ENCODE assay signal across 12 cellular contexts in genomic region chr3:144085964-144086363, GRCh38.
DNase-seq lines count a peak whose midpoint lies in the region; TF ChIP-seq lines count a peak whose summit lies in the region.
"Had no signal": no experiment of that assay in that cellular context is flagged by ENCODE, and none has a peak within 500 bp of the region (broad histone marks: within the 10 kb centered on the region; RNA-seq: fewer than 3 reads in every experiment).

No MANE protein-coding gene starts in this region.

- H3K4me3 Mint-ChIP-seq in MCF 10A (ENCODE audit: unreplicated experiment) (no peak overlapping the region), chondrocyte (ENCODE audit: unreplicated experiment) (no peak overlapping the region)

- TF ChIP-seq CTCF in MCF 10A (IDR thresholded peaks at IDR 0.05; ENCODE audit: unreplicated experiment) (no peak), breast epithelium (IDR thresholded peaks at IDR 0.05) (no peak), cardiac fibroblast (IDR thresholded peaks at IDR 0.05; ENCODE audit: low read depth, low read length) (no peak), chondrocyte (IDR thresholded peaks at IDR 0.05) (no peak)

- H3K27ac ChIP-seq in breast epithelium, result no peak overlapping the region
- H3K27ac ChIP-seq: thoracic aorta had no signal

- H3K36me3 Mint-ChIP-seq in MCF 10A (ENCODE audit: insufficient read depth, unreplicated experiment), result no peaks in the 10 kb centered on the region
- H3K36me3 Mint-ChIP-seq in chondrocyte (ENCODE audit: low read depth), result no peaks in the 10 kb centered on the region

- H3K4me1 Mint-ChIP-seq in MCF 10A (ENCODE audit: insufficient read depth, unreplicated experiment) (peaks cover 5% of the 10 kb centered on the region), chondrocyte (ENCODE audit: low read depth) (peaks cover 7% of the 10 kb centered on the region)

- intact Hi-C loops in MCF 10A (cut with micrococcal nuclease), result no loop called here
- intact Hi-C loops in breast epithelium (cut with DNase I; ENCODE audit: low total_unique reads), result no loop called here

- H3K4me3 ChIP-seq in breast epithelium (no peak overlapping the region), cardiac fibroblast (replicated peaks in 1 of 2; ENCODE audit: low read depth in 2 of 2, low read length in 2 of 2) (no peak overlapping the region)
- H3K4me3 ChIP-seq: thoracic aorta had no signal

- H3K27me3 ChIP-seq in breast epithelium, result no peaks in the 10 kb centered on the region

- DNase-seq in MCF 10A (ENCODE audit: unreplicated experiment) (peak; percentile 83), breast epithelium (ENCODE audit: low spot score in 2 of 2) (no peak), NCI-H69 (lab: John Stamatoyannopoulos, UW) (peak; percentile 86), cardiac fibroblast (ENCODE audit: low read depth in 2 of 2) (peak; percentile 69 to 92), ureter (ENCODE audit: low spot score) (peak; percentile 50), activated gamma-delta T cell treated with Interleukin-2 at 50 U/mL for 16 hours (no peak), chondrocyte (ENCODE audit: low spot score) (no peak)
- DNase-seq in activated CD4-positive, alpha-beta T cell treated with anti-CD3 and anti-CD28 coated beads for 1 hour, result no peak
- DNase-seq: caudate nucleus; NCI-H2081 treated with DMSO at 0.1 percent for 48 hours; stimulated activated CD4-positive, alpha-beta T cell treated with anti-CD3 and anti-CD28 coated beads, Interleukin-4, amount 100 ng/mL, for 4 hours had no signal

- H3K27ac Mint-ChIP-seq in MCF 10A (ENCODE audit: low read depth, unreplicated experiment) (no peak overlapping the region), chondrocyte (ENCODE audit: unreplicated experiment) (no peak overlapping the region)

- H3K9me3 Mint-ChIP-seq in MCF 10A (ENCODE audit: unreplicated experiment), result no peaks in the 10 kb centered on the region
- no peaks in the 10 kb centered on the region for H3K9me3 Mint-ChIP-seq in chondrocyte (ENCODE audit: low read depth)

- no peaks in the 10 kb centered on the region for H3K9me3 ChIP-seq in breast epithelium
- H3K9me3 ChIP-seq: thoracic aorta had no signal

- no peaks in the 10 kb centered on the region for H3K27me3 Mint-ChIP-seq in MCF 10A (ENCODE audit: insufficient read depth, unreplicated experiment)
- no peaks in the 10 kb centered on the region for H3K27me3 Mint-ChIP-seq in chondrocyte (ENCODE audit: low read depth)

- CTCF ChIA-PET in MCF 10A (lab: Yijun Ruan, JAX), result no interaction called here

- POLR2A ChIA-PET in MCF 10A (lab: Yijun Ruan, JAX), result interaction anchor here (1.5 kb wide), 1 partner anchor 115 kb away, joined by 3 read pairs; the partner anchor contains the start of gene DIPK2A

- no TSS peak for BruUV-seq in MCF 10A (replicated peaks; lab: Mats Ljungman, UMichigan)

- TF ChIP-seq POLR2A in breast epithelium (IDR thresholded peaks at IDR 0.05), result no peak

- H3K36me3 ChIP-seq in breast epithelium, result no peaks in the 10 kb centered on the region
- H3K36me3 ChIP-seq: thoracic aorta had no signal

- H3K4me1 ChIP-seq in breast epithelium, result no peaks in the 10 kb centered on the region

Comparison
In these comparisons a context has a peak if more than half of its experiments do, and no peak if none do; other contexts are left out.
1. DNase-seq: peak in MCF 10A (single experiment), NCI-H69 (single experiment), cardiac fibroblast (2 of 2) and ureter (single experiment); none in breast epithelium (0 of 2), activated gamma-delta T cell treated with Interleukin-2 at 50 U/mL for 16 hours (single experiment), chondrocyte (single experiment) and activated CD4-positive, alpha-beta T cell treated with anti-CD3 and anti-CD28 coated beads for 1 hour (single experiment).